Comparison of ENCODE assay signal across 8 cellular contexts in the genomic region with DNA sequence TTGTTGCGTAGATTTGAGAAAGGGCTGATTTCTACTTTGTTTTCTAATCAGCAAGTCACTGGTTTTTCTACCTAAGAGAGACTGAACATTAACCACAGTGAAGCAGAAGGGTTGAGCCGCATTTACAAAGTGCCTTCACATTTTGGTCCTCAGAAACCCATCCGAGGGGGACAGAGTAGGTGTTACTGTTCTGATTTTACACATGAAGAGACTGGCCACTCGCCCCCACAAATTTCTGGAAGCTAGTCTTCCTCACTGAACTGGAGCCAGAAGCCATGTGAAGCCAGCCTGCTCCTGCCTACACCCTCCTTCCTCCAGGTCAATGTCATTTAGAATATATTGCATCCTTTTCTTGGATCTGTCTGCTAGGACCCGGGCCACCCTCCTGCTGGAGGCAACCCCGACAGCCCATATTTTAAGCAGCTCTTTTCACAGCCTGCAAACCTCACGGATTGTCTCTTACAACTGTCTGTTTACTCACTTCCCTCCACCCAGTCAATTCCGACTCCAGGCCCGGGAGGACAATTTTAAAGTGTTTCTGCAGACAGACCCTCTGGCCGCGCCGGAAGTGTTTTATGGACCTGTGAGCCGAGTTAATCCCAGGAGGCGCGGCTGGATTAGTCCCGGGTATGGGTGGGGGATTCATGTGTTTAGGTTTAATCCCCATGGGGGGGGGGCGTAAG.
DNase-seq lines count a peak whose midpoint lies in the region; ATAC-seq, FAIRE-seq and TF ChIP-seq lines count a peak whose summit lies in the region.

No MANE protein-coding gene starts in this region.

- H3K79me2 ChIP-seq in OCI-LY7 (ENCODE audit: insufficient read depth, low read depth, low read length) (peaks cover 3% of the 10 kb centered on the region; the same call in 1 of the 2 replicates), endothelial cell of umbilical vein (ENCODE audit: control insufficient read depth, insufficient read depth, low read length) (no peaks in the 10 kb centered on the region)

- H3K9ac ChIP-seq in endothelial cell of umbilical vein (replicated peaks; ENCODE audit: extremely low read depth, insufficient read depth, low read length) = peak overlapping the region; percentile 75

- H3K27me3 ChIP-seq in endothelial cell of umbilical vein (ENCODE audit: control insufficient read depth in 2 of 2, insufficient read depth in 2 of 2, low read length in 2 of 2) = no peaks in the 10 kb centered on the region
- peaks cover 0 to 60% (median 32%) of the 10 kb centered on the region in 3 donors for H3K27me3 ChIP-seq in gastrocnemius medialis

- in situ Hi-C loops in gastrocnemius medialis (cut with MboI; ENCODE audit: low sequenced_read_pairs in 4 of 4) = loop anchor here in 3 of 4 donors (10.0 to 25.0 kb wide), 3 partner anchors 159 to 436 kb away; no protein-coding TSS in a partner anchor

- intact Hi-C loops in OCI-LY7 (cut with micrococcal nuclease; ENCODE audit: unreplicated experiment) = loop anchor here (5.0 to 10.0 kb wide), 5 partner anchors 159 to 1364 kb away; no protein-coding TSS in a partner anchor
- intact Hi-C loops in endothelial cell of umbilical vein (cut with micrococcal nuclease) = loop anchor here (10.0 kb wide), 1 partner anchor 1366 kb away; a partner anchor contains a TSS
- intact Hi-C loops in gastrocnemius medialis (cut with DNase I; ENCODE audit: low total_unique reads) = loop anchor here (5.0 to 10.0 kb wide), 5 partner anchors 74 to 1366 kb away; a partner anchor contains a TSS

- H2AFZ ChIP-seq in OCI-LY7 (ENCODE audit: low read length) = peak overlapping the region; percentile 51; the same call in 1 of the 2 replicates
- H2AFZ ChIP-seq in endothelial cell of umbilical vein (ENCODE audit: low read depth, low read length) = no peak overlapping the region

- H3K36me3 ChIP-seq in OCI-LY7 (ENCODE audit: insufficient read depth, low read length) = no peaks in the 10 kb centered on the region
- H3K36me3 ChIP-seq in endothelial cell of umbilical vein (ENCODE audit: control insufficient read depth in 2 of 2, extremely low read depth in 1 of 2, insufficient read depth in 2 of 2, low read length in 2 of 2) = no peaks in the 10 kb centered on the region
- no peaks in the 10 kb centered on the region for H3K36me3 ChIP-seq in gastrocnemius medialis

- DNase-seq in GM12864 (ENCODE audit: low read depth) (no peak), OCI-LY7 (ENCODE audit: low spot score) (peak; percentile 62), endothelial cell of umbilical vein (ENCODE audit: low read depth, low spot score) (no peak), gastrocnemius medialis (no peak), cerebellar nuclear complex (lab: John Stamatoyannopoulos, UW) (no peak), HTR-8/SVneo (ENCODE audit: insufficient read length, low spot score) (no peak)

- dilution Hi-C loops in endothelial cell of umbilical vein (cut with MboI; ENCODE audit: extremely low pct_ligation_motif_present, low sequenced_read_pairs) = no loop called here

- H3K4me2 ChIP-seq in OCI-LY7 (ENCODE audit: low read length) (peak overlapping the region; percentile 99), endothelial cell of umbilical vein (ENCODE audit: insufficient read depth, low read length) (peak overlapping the region; percentile 44)

- H3K9me1 ChIP-seq in endothelial cell of umbilical vein (replicated peaks; ENCODE audit: control insufficient read depth, extremely low read depth, insufficient read depth, low read length) = no peaks in the 10 kb centered on the region

- CTCF ChIA-PET in OCI-LY7 (lab: Charles Lee; ENCODE audit: unreplicated experiment) (no interaction called here), endothelial cell of umbilical vein (lab: Charles Lee) (no interaction called here)

- ATAC-seq in gastrocnemius medialis (no peak), GM18517 (IDR thresholded peaks at IDR 0.05; ENCODE audit: unreplicated experiment) (no peak), GM18867 (IDR thresholded peaks at IDR 0.05; ENCODE audit: unreplicated experiment) (no peak)

- no TSS peak for BruUV-seq in OCI-LY7 (replicated peaks; lab: Mats Ljungman, UMichigan)
- no TSS peak for BruUV-seq in endothelial cell of umbilical vein (replicated peaks; lab: Mats Ljungman, UMichigan)

- H3K4me1 ChIP-seq in OCI-LY7 (ENCODE audit: insufficient read depth, low read length, poor library complexity, severe bottlenecking) (peaks cover 77% of the 10 kb centered on the region), endothelial cell of umbilical vein (ENCODE audit: control insufficient read depth, extremely low read depth, insufficient read depth, low read length) (peaks cover 44% of the 10 kb centered on the region), gastrocnemius medialis (peaks cover 2 to 24% of the 10 kb centered on the region in 2 donors)

- H4K20me1 ChIP-seq in OCI-LY7 (ENCODE audit: insufficient read depth, low read length) (no peaks in the 10 kb centered on the region), endothelial cell of umbilical vein (replicated peaks; ENCODE audit: control insufficient read depth, extremely low read depth, insufficient read depth, low read length) (no peaks in the 10 kb centered on the region)

- POLR2A ChIA-PET in OCI-LY7 (lab: Charles Lee) = interaction anchor here (0.7 to 4.7 kb wide), 3 partner anchors 22 to 158 kb away, joined by 4 to 55 read pairs (median 6); a partner anchor contains a TSS
- POLR2A ChIA-PET in endothelial cell of umbilical vein (lab: Charles Lee) = no interaction called here

- H3K27ac ChIP-seq in OCI-LY7 (ENCODE audit: low read depth, low read length, poor library complexity, severe bottlenecking) (peak overlapping the region; percentile 100), endothelial cell of umbilical vein (ENCODE audit: insufficient read depth, low read depth, low read length) (peak overlapping the region; percentile 91), gastrocnemius medialis (peak overlapping the region; percentile 79 to 89 (median 83))

- H3K4me3 ChIP-seq in GM12864 (ENCODE audit: low read depth, low read length) (peak overlapping the region; percentile 62), OCI-LY7 (ENCODE audit: low read depth, low read length, poor library complexity, severe bottlenecking) (peak overlapping the region; percentile 74), endothelial cell of umbilical vein (replicated peaks in 1 of 3; ENCODE audit: insufficient read depth in 1 of 3, low read depth in 1 of 3, low read length in 3 of 3) (peak overlapping the region in 1 of 3 experiments; percentile 28), gastrocnemius medialis (peak overlapping the region; percentile 56 to 62 (median 60))

- H3K9me3 ChIP-seq in OCI-LY7 (ENCODE audit: low read length) (no peaks in the 10 kb centered on the region), endothelial cell of umbilical vein (replicated peaks; ENCODE audit: control insufficient read depth, insufficient read depth, low read length) (no peaks in the 10 kb centered on the region), gastrocnemius medialis (no peaks in the 10 kb centered on the region)

- TF ChIP-seq CTCF in GM12864 (IDR thresholded peaks at IDR 0.05; ENCODE audit: low read depth, low read length, missing control alignments) (no peak), OCI-LY7 (conservative IDR thresholded peaks at IDR 0.05; ENCODE audit: low read length) (no peak), endothelial cell of umbilical vein (IDR thresholded peaks at IDR 0.05; ENCODE audit: extremely low read depth in 1 of 2, insufficient read depth in 1 of 2, low read depth in 1 of 2, low read length in 2 of 2) (no peak), gastrocnemius medialis (IDR thresholded peaks at IDR 0.05 in 4 of 5, conservative IDR thresholded peaks at IDR 0.05 in 1 of 5) (no peak)

- TF ChIP-seq POLR2A in endothelial cell of umbilical vein (IDR thresholded peaks at IDR 0.05; ENCODE audit: low read depth, low read length) (no peak), gastrocnemius medialis (IDR thresholded peaks at IDR 0.05) (no peak)

- no peaks in the 10 kb centered on the region for H3K9me2 ChIP-seq in OCI-LY7 (ENCODE audit: insufficient read depth, low read length)

- FAIRE-seq in endothelial cell of umbilical vein (lab: Jason Lieb, UNC) (peak; percentile 92), HTR-8/SVneo (lab: Jason Lieb, UNC) (no peak)

TF ChIP-seq in endothelial cell of umbilical vein, 7 proteins besides CTCF, POLR2A, EP300 and RAD21:
- TF ChIP-seq EZH2 (IDR thresholded peaks at IDR 0.05; ENCODE audit: borderline replicate concordance, low read depth, low read length, severe bottlenecking) (no peak), MYC (IDR thresholded peaks at IDR 0.05; ENCODE audit: low read depth, low read length) (no peak), GATA2 (IDR thresholded peaks at IDR 0.05; ENCODE audit: insufficient read depth, insufficient read length, low read depth, low read length) (no peak), JUN (IDR thresholded peaks at IDR 0.05; ENCODE audit: borderline replicate concordance, insufficient read depth, insufficient read length, low read depth) (no peak), POLR2AphosphoS5 (IDR thresholded peaks at IDR 0.05; ENCODE audit: insufficient read depth, low read depth, low read length) (no peak), FOS (IDR thresholded peaks at IDR 0.05; ENCODE audit: borderline replicate concordance, insufficient read depth, low read length) (no peak)
- TF ChIP-seq, protein P1, sequence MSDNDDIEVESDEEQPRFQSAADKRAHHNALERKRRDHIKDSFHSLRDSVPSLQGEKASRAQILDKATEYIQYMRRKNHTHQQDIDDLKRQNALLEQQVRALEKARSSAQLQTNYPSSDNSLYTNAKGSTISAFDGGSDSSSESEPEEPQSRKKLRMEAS (IDR thresholded peaks at IDR 0.05; ENCODE audit: insufficient read depth, insufficient read length) = no peak
